Comparison of ENCODE assay signal across 14 cellular contexts in genomic region chr2:13335862-13336535, GRCh38.
DNase-seq lines count a peak whose midpoint lies in the region; ATAC-seq and TF ChIP-seq lines count a peak whose summit lies in the region.
"Had no signal": no experiment of that assay in that cellular context is flagged by ENCODE, and none has a peak within 500 bp of the region (broad histone marks: within the 10 kb centered on the region; RNA-seq: fewer than 3 reads in every experiment).

No MANE protein-coding gene starts in this region.

- no peak overlapping the region for H2AK5ac ChIP-seq in IMR-90 (ENCODE audit: low read depth, low read length)

- H3K4ac ChIP-seq in IMR-90 (ENCODE audit: low read depth, low read length), result no peak overlapping the region

- no peak overlapping the region for H4K8ac ChIP-seq in IMR-90 (ENCODE audit: low read depth in 2 of 2, low read length in 2 of 2)

- H4K91ac ChIP-seq in IMR-90 (ENCODE audit: insufficient read depth, low read depth, low read length), result no peak overlapping the region

- WGBS in IMR-90 (ENCODE audit: extremely low coverage in 2 of 2, insufficient read length in 1 of 2), 2 experiments, result 50% methylated on average over 1 of the region's 2 CpGs; no CpG with 5 or more reads in 1 of the 2 experiments

- H3K23ac ChIP-seq in IMR-90 (ENCODE audit: low read depth, low read length), result no peak overlapping the region

- H3K4me2 ChIP-seq in IMR-90 (ENCODE audit: low read depth, low read length), result no peak overlapping the region
- H3K4me2 ChIP-seq: BLaER1 treated with 17β-estradiol and CSF1 and Interleukin-3, amounts not matched to agents 10 nM and 100 nM had no signal

- no peak overlapping the region for H2BK20ac ChIP-seq in IMR-90 (ENCODE audit: low read depth, low read length)

- POLR2A ChIA-PET in IMR-90 (lab: Charles Lee; ENCODE audit: unreplicated experiment), result no interaction called here

- DNase-seq in NCI-H2227 treated with DMSO at 0.1 percent for 48 hours (lab: John Stamatoyannopoulos, UW), result peak; percentile 22
- no peak for DNase-seq in NCI-H2227 (lab: John Stamatoyannopoulos, UW; ENCODE audit: unreplicated experiment)
- DNase-seq in IMR-90, result no peak
- peak; percentile 91 for DNase-seq in NCI-H748 treated with DMSO at 0.1 percent for 48 hours (lab: John Stamatoyannopoulos, UW)
- peak; percentile 1 for DNase-seq in renal cortical epithelial cell (ENCODE audit: low read depth)
- DNase-seq in retina, result no peak
- DNase-seq in omental fat pad (ENCODE audit: low spot score), result no peak
- no peak for DNase-seq in activated T-cell treated with anti-CD3 and anti-CD28 coated beads, Interleukin-2, amount 50 U/mL, for 24 hours
- DNase-seq: 8988T; Calu3; CD8-positive, alpha-beta T cell; H9 had no signal

- H2BK15ac ChIP-seq in IMR-90 (ENCODE audit: low read depth, low read length), result no peak overlapping the region

- no peak overlapping the region for H3K14ac ChIP-seq in IMR-90 (replicated peaks; ENCODE audit: low read depth, low read length)

- H3K4me3 Mint-ChIP-seq in activated T-cell treated with anti-CD3 and anti-CD28 coated beads, Interleukin-2, amount 50 U/mL, for 24 hours, result no peak overlapping the region
- H3K4me3 Mint-ChIP-seq: B cell; CD8-positive, alpha-beta T cell; H9 had no signal

- H2AK9ac ChIP-seq in IMR-90 (replicated peaks; ENCODE audit: low read depth, low read length, poor library complexity), result no peak overlapping the region

- H3K18ac ChIP-seq in IMR-90 (ENCODE audit: low read depth, low read length), result no peak overlapping the region

- no TSS peak for BruUV-seq in IMR-90 (replicated peaks; lab: Mats Ljungman, UMichigan)

- in situ Hi-C loops in IMR-90 (cut with MboI; ENCODE audit: low sequenced_read_pairs), result no loop called here

- TF ChIP-seq POLR2A in IMR-90 (IDR thresholded peaks at IDR 0.05; ENCODE audit: low read depth, low read length), result no peak

- H4K5ac ChIP-seq in IMR-90 (ENCODE audit: low read depth, low read length), result no peak overlapping the region

- no peak overlapping the region for H3K27ac Mint-ChIP-seq in activated T-cell treated with anti-CD3 and anti-CD28 coated beads, Interleukin-2, amount 50 U/mL, for 24 hours
- H3K27ac Mint-ChIP-seq: B cell; CD8-positive, alpha-beta T cell; H9 had no signal

- no peak overlapping the region for H2AFZ ChIP-seq in IMR-90 (replicated peaks; ENCODE audit: low read length, poor library complexity)

- H3K56ac ChIP-seq in IMR-90 (ENCODE audit: extremely low read depth, insufficient read depth, low read length), result no peak overlapping the region

- no peaks in the 10 kb centered on the region for H3K79me1 ChIP-seq in IMR-90 (ENCODE audit: low read depth in 1 of 2, low read length in 2 of 2)

- no peak overlapping the region for H3K9ac ChIP-seq in IMR-90 (ENCODE audit: low read depth, low read length)
- H3K9ac ChIP-seq: BLaER1 treated with 17β-estradiol and CSF1 and Interleukin-3, amounts not matched to agents 10 nM and 100 nM had no signal

- H3K9me3 Mint-ChIP-seq in activated T-cell treated with anti-CD3 and anti-CD28 coated beads, Interleukin-2, amount 50 U/mL, for 24 hours, result peaks cover 20% of the 10 kb centered on the region
- H3K9me3 Mint-ChIP-seq: H9 had no signal

- intact Hi-C loops in IMR-90 (cut with micrococcal nuclease), result no loop called here

- no peaks in the 10 kb centered on the region for H3K27me3 Mint-ChIP-seq in activated T-cell treated with anti-CD3 and anti-CD28 coated beads, Interleukin-2, amount 50 U/mL, for 24 hours
- H3K27me3 Mint-ChIP-seq: B cell had no signal

- ATAC-seq in IMR-90 (ENCODE audit: low read depth), result no peak
- no peak for ATAC-seq in omental fat pad (ENCODE audit: low FRiP score)
- ATAC-seq: CD8-positive, alpha-beta T cell had no signal

- peaks cover 2% of the 10 kb centered on the region; the same call in 1 of the 2 replicates for H3K9me3 ChIP-seq in IMR-90 (ENCODE audit: control insufficient read depth, insufficient read depth, low read length)
- H3K9me3 ChIP-seq: BLaER1 treated with 17β-estradiol and CSF1 and Interleukin-3, amounts not matched to agents 10 nM and 100 nM had no signal

- H4K20me1 ChIP-seq in IMR-90 (ENCODE audit: insufficient read depth, low read length), result no peaks in the 10 kb centered on the region
- H4K20me1 ChIP-seq: BLaER1 treated with 17β-estradiol and CSF1 and Interleukin-3, amounts not matched to agents 10 nM and 100 nM had no signal

- no peaks in the 10 kb centered on the region for H3K4me1 Mint-ChIP-seq in activated T-cell treated with anti-CD3 and anti-CD28 coated beads, Interleukin-2, amount 50 U/mL, for 24 hours (ENCODE audit: low read depth)
- H3K4me1 Mint-ChIP-seq: B cell, H9 had no signal

- dilution Hi-C loops in IMR-90 (cut with HindIII; ENCODE audit: low sequenced_read_pairs, unreplicated experiment), result no loop called here

- no peak overlapping the region for H2BK120ac ChIP-seq in IMR-90 (ENCODE audit: low read depth, low read length)

- H2BK5ac ChIP-seq in IMR-90 (ENCODE audit: low read depth, low read length, poor library complexity, severe bottlenecking), result no peak overlapping the region

- no peak overlapping the region for H3K4me3 ChIP-seq in IMR-90 (ENCODE audit: insufficient read depth, low read depth, low read length)
- H3K4me3 ChIP-seq: BLaER1 treated with 17β-estradiol and CSF1 and Interleukin-3, amounts not matched to agents 10 nM and 100 nM had no signal

- H3K9me1 ChIP-seq in IMR-90 (ENCODE audit: insufficient read depth, low read length), result no peaks in the 10 kb centered on the region

- H3K36me3 ChIP-seq in IMR-90 (ENCODE audit: control insufficient read depth, insufficient read depth, low read length), result no peaks in the 10 kb centered on the region
- H3K36me3 ChIP-seq: BLaER1 treated with 17β-estradiol and CSF1 and Interleukin-3, amounts not matched to agents 10 nM and 100 nM had no signal

- no peaks in the 10 kb centered on the region for H3K36me3 Mint-ChIP-seq in activated T-cell treated with anti-CD3 and anti-CD28 coated beads, Interleukin-2, amount 50 U/mL, for 24 hours (ENCODE audit: low read depth)
- H3K36me3 Mint-ChIP-seq: CD8-positive, alpha-beta T cell had no signal

- H3K4me1 ChIP-seq in IMR-90 (ENCODE audit: control insufficient read depth, insufficient read depth, low read length), result no peaks in the 10 kb centered on the region
- H3K4me1 ChIP-seq: BLaER1 treated with 17β-estradiol and CSF1 and Interleukin-3, amounts not matched to agents 10 nM and 100 nM had no signal

- H3K27me3 ChIP-seq in IMR-90 (ENCODE audit: control insufficient read depth, insufficient read depth, low read length), result no peaks in the 10 kb centered on the region
- H3K27me3 ChIP-seq: BLaER1 treated with 17β-estradiol and CSF1 and Interleukin-3, amounts not matched to agents 10 nM and 100 nM had no signal

- no peak overlapping the region for H3K27ac ChIP-seq in IMR-90 (ENCODE audit: insufficient read depth, low read length)
- H3K27ac ChIP-seq: BLaER1 treated with 17β-estradiol and CSF1 and Interleukin-3, amounts not matched to agents 10 nM and 100 nM had no signal

- CTCF ChIA-PET in IMR-90 (lab: Yijun Ruan, JAX), result interaction anchor here (0.5 kb wide), 1 partner anchor 754 kb away, joined by 3 read pairs; no protein-coding TSS in a partner anchor

- TF ChIP-seq RAD21 in IMR-90 (IDR thresholded peaks at IDR 0.05; ENCODE audit: low read length), result no peak

- no peak for TF ChIP-seq CTCF in IMR-90 (conservative IDR thresholded peaks at IDR 0.05; ENCODE audit: low read depth, low read length)
- TF ChIP-seq CTCF in omental fat pad (IDR thresholded peaks at IDR 0.05), result no peak

TF ChIP-seq in IMR-90, 13 proteins besides CTCF, POLR2A, EP300 and RAD21:
- TF ChIP-seq SMC3 (IDR thresholded peaks at IDR 0.05; ENCODE audit: low read depth, low read length) (no peak), CEBPB (IDR thresholded peaks at IDR 0.05; ENCODE audit: low read depth, low read length) (no peak), MAZ (IDR thresholded peaks at IDR 0.05; ENCODE audit: borderline replicate concordance, low read depth, low read length) (no peak), RFX5 (IDR thresholded peaks at IDR 0.05; ENCODE audit: low read depth, low read length) (no peak), USF2 (IDR thresholded peaks at IDR 0.05; ENCODE audit: low read depth, low read length) (no peak), MAFK (IDR thresholded peaks at IDR 0.05; ENCODE audit: low read depth, low read length) (peak; percentile 51), ELK1 (IDR thresholded peaks at IDR 0.05; ENCODE audit: borderline replicate concordance, low read depth, low read length) (no peak), FOS (IDR thresholded peaks at IDR 0.05; ENCODE audit: low read depth, low read length) (no peak)

Comparison
In these comparisons a context has a peak if more than half of its experiments do, and no peak if none do; other contexts are left out.
1. DNase-seq: peak in NCI-H2227 treated with DMSO at 0.1 percent for 48 hours (single experiment), NCI-H748 treated with DMSO at 0.1 percent for 48 hours (single experiment) and renal cortical epithelial cell (single experiment); none in NCI-H2227 (single experiment), IMR-90 (single experiment), retina (single experiment), omental fat pad (single experiment) and activated T-cell treated with anti-CD3 and anti-CD28 coated beads, Interleukin-2, amount 50 U/mL, for 24 hours (single experiment).